In the genomic region with DNA sequence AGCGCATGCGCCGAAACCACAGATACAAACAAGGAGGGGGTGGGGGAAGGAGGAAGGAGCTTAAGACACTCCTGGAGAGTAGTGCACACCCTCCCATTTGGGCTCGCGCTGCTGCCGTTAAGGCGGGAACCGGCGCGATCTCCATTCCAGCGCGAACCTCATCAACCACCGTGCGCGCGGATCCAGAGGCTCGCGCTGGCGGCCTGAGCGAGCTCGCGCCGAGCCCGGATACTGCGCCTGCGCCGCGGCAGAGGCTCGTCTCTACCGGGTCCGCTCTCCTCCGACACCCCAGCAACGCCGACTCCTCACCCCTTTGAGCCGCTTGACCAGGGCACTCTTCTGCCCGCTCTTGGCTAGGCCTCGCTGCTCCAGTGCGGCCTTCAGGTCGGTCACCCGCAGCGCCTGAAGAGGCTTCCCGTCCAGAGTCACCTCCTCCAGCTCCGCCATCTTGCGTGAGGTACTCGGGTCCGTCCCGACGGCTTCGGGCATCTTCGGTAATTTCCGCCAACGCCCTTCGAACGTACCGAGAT, we compare ENCODE assay signal across 8 cellular contexts. TPM values are rescaled to one million over a fixed set of nuclear protein-coding genes. Genes with fewer than 3 reads are reported as not detected.
A peak's percentile ranks its signal among the peaks of the same experiment; 100 is the strongest.
DNase-seq lines count a peak whose midpoint lies in the region; ATAC-seq and TF ChIP-seq lines count a peak whose summit lies in the region.

A gene with protein sequence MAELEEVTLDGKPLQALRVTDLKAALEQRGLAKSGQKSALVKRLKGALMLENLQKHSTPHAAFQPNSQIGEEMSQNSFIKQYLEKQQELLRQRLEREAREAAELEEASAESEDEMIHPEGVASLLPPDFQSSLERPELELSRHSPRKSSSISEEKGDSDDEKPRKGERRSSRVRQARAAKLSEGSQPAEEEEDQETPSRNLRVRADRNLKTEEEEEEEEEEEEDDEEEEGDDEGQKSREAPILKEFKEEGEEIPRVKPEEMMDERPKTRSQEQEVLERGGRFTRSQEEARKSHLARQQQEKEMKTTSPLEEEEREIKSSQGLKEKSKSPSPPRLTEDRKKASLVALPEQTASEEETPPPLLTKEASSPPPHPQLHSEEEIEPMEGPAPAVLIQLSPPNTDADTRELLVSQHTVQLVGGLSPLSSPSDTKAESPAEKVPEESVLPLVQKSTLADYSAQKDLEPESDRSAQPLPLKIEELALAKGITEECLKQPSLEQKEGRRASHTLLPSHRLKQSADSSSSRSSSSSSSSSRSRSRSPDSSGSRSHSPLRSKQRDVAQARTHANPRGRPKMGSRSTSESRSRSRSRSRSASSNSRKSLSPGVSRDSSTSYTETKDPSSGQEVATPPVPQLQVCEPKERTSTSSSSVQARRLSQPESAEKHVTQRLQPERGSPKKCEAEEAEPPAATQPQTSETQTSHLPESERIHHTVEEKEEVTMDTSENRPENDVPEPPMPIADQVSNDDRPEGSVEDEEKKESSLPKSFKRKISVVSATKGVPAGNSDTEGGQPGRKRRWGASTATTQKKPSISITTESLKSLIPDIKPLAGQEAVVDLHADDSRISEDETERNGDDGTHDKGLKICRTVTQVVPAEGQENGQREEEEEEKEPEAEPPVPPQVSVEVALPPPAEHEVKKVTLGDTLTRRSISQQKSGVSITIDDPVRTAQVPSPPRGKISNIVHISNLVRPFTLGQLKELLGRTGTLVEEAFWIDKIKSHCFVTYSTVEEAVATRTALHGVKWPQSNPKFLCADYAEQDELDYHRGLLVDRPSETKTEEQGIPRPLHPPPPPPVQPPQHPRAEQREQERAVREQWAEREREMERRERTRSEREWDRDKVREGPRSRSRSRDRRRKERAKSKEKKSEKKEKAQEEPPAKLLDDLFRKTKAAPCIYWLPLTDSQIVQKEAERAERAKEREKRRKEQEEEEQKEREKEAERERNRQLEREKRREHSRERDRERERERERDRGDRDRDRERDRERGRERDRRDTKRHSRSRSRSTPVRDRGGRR (minus strand): TSS at position 471 of the 530 bp plus-strand sequence. CDS start 24 bp downstream, at position 447.

- H3K27ac ChIP-seq in SJSA1, result peak within 1 kb of the TSS; percentile 84
- peak within 1 kb of the TSS; percentile 88 to 89 for H3K27ac ChIP-seq in liver (ENCODE audit: low read depth in 1 of 2, low read length in 2 of 2)

- H3K27me3 ChIP-seq in SJSA1 (replicated peaks) (no peaks in the 10 kb centered on the region), liver (ENCODE audit: control insufficient read depth in 4 of 4, insufficient read depth in 4 of 4, low read length in 3 of 4) (no peaks in the 10 kb centered on the region)

- H3K36me3 ChIP-seq in SJSA1, result peaks cover 71% of the 10 kb centered on the region
- H3K36me3 ChIP-seq in liver (ENCODE audit: control insufficient read depth in 4 of 4, insufficient read depth in 3 of 4, low read depth in 1 of 4, low read length in 3 of 4), result peaks cover 10 to 23% (median 17%) of the 10 kb centered on the region in 4 donors

- peak within 1 kb of the TSS; percentile 76 to 95 for H3K9ac ChIP-seq in liver (ENCODE audit: low read depth in 1 of 2, low read length in 2 of 2)

- under 1% methylated on average over 55 of the region's 55 CpGs for WGBS in liver

- TF ChIP-seq CTCF in liver (IDR thresholded peaks at IDR 0.05; ENCODE audit: low read depth, low read length, missing input control), result no peak

- H3K4me3 ChIP-seq in SJSA1 (peak within 1 kb of the TSS; percentile 82), liver (ENCODE audit: low read depth in 1 of 3, low read length in 3 of 3) (peak within 1 kb of the TSS; percentile 76 to 100 (median 85))

- no peak for TF ChIP-seq RAD21 in liver (IDR thresholded peaks at IDR 0.05)

- DNase-seq in SJSA1 (ENCODE audit: low read depth in 1 of 2, low spot score in 2 of 2), result peak; percentile 78 to 96
- DNase-seq in cerebellar cortex (ENCODE audit: low spot score), result peak; percentile 90
- DNase-seq in stimulated activated CD4-positive, alpha-beta T cell treated with anti-CD3 and anti-CD28 coated beads, TNF-alpha, amount 100 ng/mL, for 24 hours (ENCODE audit: low read depth in 3 of 3), result peak; percentile 47 to 67 (median 49)
- no peak for DNase-seq in NCI-H1930 (lab: John Stamatoyannopoulos, UW)
- DNase-seq in COR-L47 (lab: John Stamatoyannopoulos, UW), result no peak

- H3K4me1 ChIP-seq in SJSA1 (replicated peaks) (0 out of 2 replicates have a peak, but pooled peaks cover 4% of the 10 kb centered on the region), liver (ENCODE audit: control insufficient read depth in 4 of 4, insufficient read depth in 4 of 4, low read length in 3 of 4) (peaks cover 0 to 20% (median 10%) of the 10 kb centered on the region in 4 donors)

- H3K9me3 ChIP-seq in SJSA1 (replicated peaks) (no peaks in the 10 kb centered on the region), liver (ENCODE audit: control insufficient read depth in 4 of 4, low read length in 3 of 4) (no peaks in the 10 kb centered on the region)

- ATAC-seq in GM18519 (IDR thresholded peaks at IDR 0.05; ENCODE audit: low FRiP score, unreplicated experiment), result peak; percentile 13
- ATAC-seq in HG02938 (IDR thresholded peaks at IDR 0.05; ENCODE audit: unreplicated experiment), result peak; percentile 30

TF ChIP-seq in liver, 16 proteins besides CTCF, POLR2A, EP300 and RAD21:
- TF ChIP-seq SP1 (IDR thresholded peaks at IDR 0.05), result no peak
- TF ChIP-seq YY1 (IDR thresholded peaks at IDR 0.05), result peak; percentile 99
- TF ChIP-seq FOXA1 (IDR thresholded peaks at IDR 0.05), result no peak
- TF ChIP-seq, protein P1, sequence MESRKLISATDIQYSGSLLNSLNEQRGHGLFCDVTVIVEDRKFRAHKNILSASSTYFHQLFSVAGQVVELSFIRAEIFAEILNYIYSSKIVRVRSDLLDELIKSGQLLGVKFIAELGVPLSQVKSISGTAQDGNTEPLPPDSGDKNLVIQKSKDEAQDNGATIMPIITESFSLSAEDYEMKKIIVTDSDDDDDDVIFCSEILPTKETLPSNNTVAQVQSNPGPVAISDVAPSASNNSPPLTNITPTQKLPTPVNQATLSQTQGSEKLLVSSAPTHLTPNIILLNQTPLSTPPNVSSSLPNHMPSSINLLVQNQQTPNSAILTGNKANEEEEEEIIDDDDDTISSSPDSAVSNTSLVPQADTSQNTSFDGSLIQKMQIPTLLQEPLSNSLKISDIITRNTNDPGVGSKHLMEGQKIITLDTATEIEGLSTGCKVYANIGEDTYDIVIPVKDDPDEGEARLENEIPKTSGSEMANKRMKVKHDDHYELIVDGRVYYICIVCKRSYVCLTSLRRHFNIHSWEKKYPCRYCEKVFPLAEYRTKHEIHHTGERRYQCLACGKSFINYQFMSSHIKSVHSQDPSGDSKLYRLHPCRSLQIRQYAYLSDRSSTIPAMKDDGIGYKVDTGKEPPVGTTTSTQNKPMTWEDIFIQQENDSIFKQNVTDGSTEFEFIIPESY (IDR thresholded peaks at IDR 0.05), result no peak

RNA-seq across cellular contexts. Expression of the gene that starts here (rescaled TPM):
- total RNA-seq in SJSA1 (2014; rRNA removed; shearing (Covaris generic)), result 34.1 and 68.2 TPM in 2 replicates
- total RNA-seq in liver, result 10 to 100 TPM; 49.3 to 50.6 TPM
- 10 to 100 TPM in 1 of 2 donors, 1 to 10 TPM in 1; 8.1 to 24.9 TPM for polyA plus RNA-seq in liver

Comparison
In these comparisons a context has a peak if more than half of its experiments do, and no peak if none do; other contexts are left out.
1. DNase-seq: peak in SJSA1 (2 of 2), cerebellar cortex (single experiment) and stimulated activated CD4-positive, alpha-beta T cell treated with anti-CD3 and anti-CD28 coated beads, TNF-alpha, amount 100 ng/mL, for 24 hours (3 of 3); none in NCI-H1930 (0 of 2) and COR-L47 (single experiment).